8 cellular contexts compared by ENCODE assay signal in genomic region chr14:74019743-74020142, GRCh38. TPM values are rescaled to one million over a fixed set of nuclear protein-coding genes. Genes with fewer than 3 reads are reported as not detected.
DNase-seq lines count a peak whose midpoint lies in the region; TF ChIP-seq lines count a peak whose summit lies in the region.

No MANE protein-coding gene starts in this region.

- H3K27ac ChIP-seq in SK-N-SH (ENCODE audit: low read depth in 2 of 2, low read length in 1 of 2), result peak overlapping the region in 1 of 2 experiments; percentile 77; a peak in 2 of 4 replicates

- H3K4me2 ChIP-seq in SK-N-SH, result peak overlapping the region; percentile 90

- H3K27me3 Mint-ChIP-seq in osteocyte (ENCODE audit: unreplicated experiment), result no peaks in the 10 kb centered on the region

- no peaks in the 10 kb centered on the region for H4K20me1 ChIP-seq in SK-N-SH (ENCODE audit: insufficient read depth)

- no peaks in the 10 kb centered on the region for H3K9me3 ChIP-seq in SK-N-SH

- peaks cover 17% of the 10 kb centered on the region for H3F3A ChIP-seq in SK-N-SH (replicated peaks; ENCODE audit: insufficient read depth)

- CTCF ChIA-PET in SK-N-SH (lab: Yijun Ruan, JAX), result interaction anchor here (1.0 to 1.2 kb wide), 2 partner anchors 25 to 137 kb away, joined by 3 to 4 read pairs; no protein-coding TSS in a partner anchor

- no peaks in the 10 kb centered on the region for H3K9me3 Mint-ChIP-seq in osteocyte (ENCODE audit: unreplicated experiment)

- no peaks in the 10 kb centered on the region for H3K27me3 ChIP-seq in SK-N-SH (ENCODE audit: insufficient read depth)

- POLR2A ChIA-PET in SK-N-SH (lab: Yijun Ruan, JAX), result no interaction called here

- H3K4me3 ChIP-seq in SK-N-SH (ENCODE audit: low read depth in 2 of 2, low read length in 1 of 2) (peak overlapping the region; percentile 69 to 93), fibroblast of mammary gland (ENCODE audit: control insufficient read depth, low read depth, low read length) (peak overlapping the region; percentile 84)

- H3K36me3 ChIP-seq in SK-N-SH (replicated peaks in 1 of 2; ENCODE audit: control insufficient read depth in 1 of 2, insufficient read depth in 2 of 2, low read length in 1 of 2), result no peaks in the 10 kb centered on the region

- H3K9me2 ChIP-seq in SK-N-SH, result no peaks in the 10 kb centered on the region

- WGBS in SK-N-SH (ENCODE audit: low lambda C conversion rate), result 20% methylated on average over 3 of the region's 3 CpGs

- DNase-seq in GM04503 (ENCODE audit: low read depth), result peak; percentile 22
- peak; percentile 28 for DNase-seq in SK-N-SH
- peak; percentile 61 for DNase-seq in fibroblast of mammary gland (ENCODE audit: low read depth)
- DNase-seq in osteocyte (ENCODE audit: extremely low spot score, unreplicated experiment), result no peak
- no peak for DNase-seq in NCI-H82 treated with DMSO at 0.1 percent for 48 hours (lab: John Stamatoyannopoulos, UW; ENCODE audit: unreplicated experiment)
- no peak for DNase-seq in T1000 (lab: John Stamatoyannopoulos, UW)
- DNase-seq in activated CD4-positive, alpha-beta T cell treated with anti-CD3 and anti-CD28 coated beads for 48 hours, result no peak
- no peak for DNase-seq in stimulated activated CD4-positive, alpha-beta T cell treated with anti-CD3 and anti-CD28 coated beads, Interleukin-2, amount 100 ng/mL, for 48 hours

- no peak for TF ChIP-seq RAD21 in SK-N-SH (IDR thresholded peaks at IDR 0.05; ENCODE audit: low read length)

- peak overlapping the region; percentile 96 for H2AFZ ChIP-seq in SK-N-SH (ENCODE audit: low read depth)

- H3K4me3 Mint-ChIP-seq in osteocyte (ENCODE audit: unreplicated experiment), result peak overlapping the region; percentile 97

- peaks cover 4% of the 10 kb centered on the region; the same call in 1 of the 2 replicates for H3K79me2 ChIP-seq in SK-N-SH (ENCODE audit: insufficient read depth)

- TF ChIP-seq CTCF in SK-N-SH (IDR thresholded peaks at IDR 0.05) (no peak), fibroblast of mammary gland (conservative IDR thresholded peaks at IDR 0.05; ENCODE audit: control insufficient read depth, insufficient read depth, low read depth, low read length) (no peak), osteocyte (IDR thresholded peaks at IDR 0.05) (no peak)

- H3K36me3 Mint-ChIP-seq in osteocyte (ENCODE audit: unreplicated experiment), result no peaks in the 10 kb centered on the region

- peak overlapping the region; percentile 75 for H3K9ac ChIP-seq in SK-N-SH

- H3K4me1 ChIP-seq in SK-N-SH (ENCODE audit: control insufficient read depth in 1 of 2, insufficient read depth in 2 of 2, low read depth in 1 of 2, low read length in 1 of 2), result peaks cover 0 to 2% of the 10 kb centered on the region in 2 experiments; a peak in 1 of 4 replicates

- TF ChIP-seq EP300 in SK-N-SH (IDR thresholded peaks at IDR 0.05; ENCODE audit: borderline replicate concordance in 1 of 2, low read depth in 1 of 2, low read length in 1 of 2), result no peak

- peak overlapping the region; percentile 99 for H3K27ac Mint-ChIP-seq in osteocyte (ENCODE audit: unreplicated experiment)

- H3K4me1 Mint-ChIP-seq in osteocyte (ENCODE audit: unreplicated experiment), result peaks cover 19% of the 10 kb centered on the region

TF ChIP-seq in SK-N-SH, 30 proteins besides CTCF, POLR2A, EP300 and RAD21:
- TF ChIP-seq USF1 (IDR thresholded peaks at IDR 0.05; ENCODE audit: borderline replicate concordance, low read depth) (no peak), YY1 (IDR thresholded peaks at IDR 0.05; ENCODE audit: low read depth) (no peak), FOSL2 (IDR thresholded peaks at IDR 0.05; ENCODE audit: borderline replicate concordance, low read depth) (no peak)

RNA-seq across cellular contexts. Expression of gene BBOF1, which starts 0.6 kb away (rescaled TPM):
- polyA plus RNA-seq in SK-N-SH (2012; rRNA removed), result 1.9 and 2.1 TPM in 2 replicates
- 2.9 and 3.5 TPM in 2 replicates for polyA plus RNA-seq in SK-N-SH (2012; cell fraction: cytosol; rRNA removed)
- 1.0 and 2.9 TPM in 2 replicates for polyA plus RNA-seq in SK-N-SH (2012; cell fraction: nucleus; rRNA removed)
- total RNA-seq in osteocyte, result 8.0 and 9.1 TPM in 2 replicates

RNA-seq across cellular contexts. Expression of gene ENTPD5, which starts 0.7 kb away (rescaled TPM):
- polyA plus RNA-seq in SK-N-SH (2012; rRNA removed), result 5.5 and 8.0 TPM in 2 replicates
- 6.0 and 6.4 TPM in 2 replicates for polyA plus RNA-seq in SK-N-SH (2012; cell fraction: cytosol; rRNA removed)
- 6.6 and 12.7 TPM in 2 replicates for polyA plus RNA-seq in SK-N-SH (2012; cell fraction: nucleus; rRNA removed)
- total RNA-seq in osteocyte, result 17.0 and 18.4 TPM in 2 replicates

Comparison
In these comparisons a context has a peak if more than half of its experiments do, and no peak if none do; other contexts are left out.
1. DNase-seq: peak in GM04503 (single experiment), SK-N-SH (single experiment) and fibroblast of mammary gland (single experiment); none in osteocyte (single experiment), NCI-H82 treated with DMSO at 0.1 percent for 48 hours (single experiment), T1000 (single experiment), activated CD4-positive, alpha-beta T cell treated with anti-CD3 and anti-CD28 coated beads for 48 hours (single experiment) and stimulated activated CD4-positive, alpha-beta T cell treated with anti-CD3 and anti-CD28 coated beads, Interleukin-2, amount 100 ng/mL, for 48 hours (0 of 2).